Comparison of ENCODE assay signal across 5 cellular contexts in genomic region chr11:61309141-61309540, GRCh38. TPM values are rescaled to one million over a fixed set of nuclear protein-coding genes. Genes with fewer than 3 reads are reported as not detected.
"Had no signal": no experiment of that assay in that cellular context is flagged by ENCODE, and none has a peak within 500 bp of the region (broad histone marks: within the 10 kb centered on the region; RNA-seq: fewer than 3 reads in every experiment).

No MANE protein-coding gene starts in this region.

- H3K4me1 Mint-ChIP-seq: IgD-negative memory B cell had no signal

- H3K27me3 Mint-ChIP-seq: IgD-negative memory B cell had no signal

- DNase-seq: IMR-90 had no signal

- ATAC-seq: HepG2, K562 had no signal

- H3K4me3 Mint-ChIP-seq: IgD-negative memory B cell had no signal

- H3K9me3 Mint-ChIP-seq: IgD-negative memory B cell had no signal

RNA-seq across cellular contexts. Expression of gene VWCE, which starts 14.0 kb away (rescaled TPM):
- total RNA-seq: HT-29 had no signal
